In genomic region chr16:9002042-9002441, GRCh38 we compare ENCODE assay signal across 1 cellular context.
TF ChIP-seq lines count a peak whose summit lies in the region.

No MANE protein-coding gene starts in this region.

TF ChIP-seq in K562, 482 proteins besides CTCF, POLR2A, EP300 and RAD21 (continued from another document):
- TF ChIP-seq ETV1 (tag; conservative IDR thresholded peaks at IDR 0.05; ENCODE audit: low read depth) (peak; percentile 52; the same call in 1 of the 2 replicates), RBM25 (IDR thresholded peaks at IDR 0.05; ENCODE audit: low read depth, low read length, severe bottlenecking) (peak; percentile 9), BCOR (IDR thresholded peaks at IDR 0.05) (peak; percentile 30; the same call in 1 of the 2 replicates)
